Comparison of ENCODE assay signal across 8 cellular contexts in genomic region chr11:75351541-75352416, GRCh38. TPM values are rescaled to one million over a fixed set of nuclear protein-coding genes. Genes with fewer than 3 reads are reported as not detected.
DNase-seq lines count a peak whose midpoint lies in the region; ATAC-seq and TF ChIP-seq lines count a peak whose summit lies in the region.

Gene ARRB1 (minus strand): TSS chr11:75351661. CDS start chr11:75351607, 54 bp downstream.

- intact Hi-C loops in colonic mucosa (cut with DNase I) (no loop called here), left lung (cut with DNase I) (no loop called here)

- H3K27me3 ChIP-seq in DND-41 (ENCODE audit: insufficient read depth, low read length, poor library complexity) (no peaks in the 10 kb centered on the region), colonic mucosa (no peaks in the 10 kb centered on the region), left lung (no peaks in the 10 kb centered on the region)

- H3K9ac ChIP-seq in DND-41 (ENCODE audit: low read depth, low read length) (peak within 1 kb of the TSS; percentile 73), colonic mucosa (ENCODE audit: low read depth in 2 of 2, low read length in 2 of 2) (peak within 1 kb of the TSS; percentile 85 to 96)

- H3K27ac ChIP-seq in DND-41 (ENCODE audit: low read length) = peak within 1 kb of the TSS; percentile 76
- H3K27ac ChIP-seq in colonic mucosa = peak within 1 kb of the TSS; percentile 85
- peak within 1 kb of the TSS; percentile 93 to 96 for H3K27ac ChIP-seq in left lung

- peak within 1 kb of the TSS; percentile 31 to 75; a peak in 3 of 4 replicates for H3K4me3 ChIP-seq in DND-41 (ENCODE audit: low read depth in 1 of 2, low read length in 2 of 2)
- H3K4me3 ChIP-seq in LNCaP clone FGC (ENCODE audit: low read depth, low read length) = peak within 1 kb of the TSS; percentile 72
- H3K4me3 ChIP-seq in colonic mucosa = peak within 1 kb of the TSS; percentile 65
- H3K4me3 ChIP-seq in left lung = peak within 1 kb of the TSS; percentile 88 to 91

- no peaks in the 10 kb centered on the region for H4K20me1 ChIP-seq in DND-41 (ENCODE audit: insufficient read depth, low read length)

- H3K4me1 ChIP-seq in DND-41 (ENCODE audit: insufficient read depth, low read length) = peaks cover 54% of the 10 kb centered on the region
- H3K4me1 ChIP-seq in colonic mucosa = peaks cover 26% of the 10 kb centered on the region
- peaks cover 26 to 57% of the 10 kb centered on the region in 2 donors for H3K4me1 ChIP-seq in left lung

- peak; percentile 30 for TF ChIP-seq CTCF in DND-41 (IDR thresholded peaks at IDR 0.05; ENCODE audit: borderline replicate concordance, extremely low read depth, low read length, poor library complexity, severe bottlenecking)
- TF ChIP-seq CTCF in LNCaP clone FGC (IDR thresholded peaks at IDR 0.05; ENCODE audit: control insufficient read depth, extremely low read depth, insufficient read depth) = no peak; the same call in 1 of the 2 replicates
- TF ChIP-seq CTCF in colonic mucosa (IDR thresholded peaks at IDR 0.05) = no peak
- peak in 1 of 2 donors; percentile 33 for TF ChIP-seq CTCF in left lung (IDR thresholded peaks at IDR 0.05)

- H2AFZ ChIP-seq in DND-41 (ENCODE audit: low read depth, low read length) = peak within 1 kb of the TSS; percentile 96

- peak; percentile 70 for ATAC-seq in DND-41 (ENCODE audit: insufficient read depth, low read depth)
- peak; percentile 70 for ATAC-seq in left lung
- no peak for ATAC-seq in HG03354 (IDR thresholded peaks at IDR 0.05; ENCODE audit: poor library complexity, severe bottlenecking, unreplicated experiment)
- no peak for ATAC-seq in HG03039 (IDR thresholded peaks at IDR 0.05; ENCODE audit: unreplicated experiment)

- DNase-seq in DND-41 (peak; percentile 72), LNCaP clone FGC (ENCODE audit: low read depth) (no peak), colonic mucosa (peak; percentile 80), left lung (peak; percentile 73 to 95)
- DNase-seq in activated CD4-positive, alpha-beta T cell treated with anti-CD3 and anti-CD28 coated beads for 1 hour = peak; percentile 42
- peak; percentile 57 to 63 for DNase-seq in stimulated activated CD4-positive, alpha-beta T cell treated with anti-CD3 and anti-CD28 coated beads, Interleukin-2, amount 100 ng/mL, for 24 hours

- no peaks in the 10 kb centered on the region for H3K9me3 ChIP-seq in DND-41 (ENCODE audit: insufficient read depth, low read length, severe bottlenecking)
- H3K9me3 ChIP-seq in colonic mucosa = no peaks in the 10 kb centered on the region
- H3K9me3 ChIP-seq in left lung = no peaks in the 10 kb centered on the region

- H3K79me2 ChIP-seq in DND-41 (ENCODE audit: insufficient read depth, low read length) = peaks cover 36% of the 10 kb centered on the region

- H3K36me3 ChIP-seq in DND-41 (ENCODE audit: insufficient read depth, low read length) (no peaks in the 10 kb centered on the region; the same call in 1 of the 2 replicates), colonic mucosa (no peaks in the 10 kb centered on the region), left lung (no peaks in the 10 kb centered on the region)

- H3K4me2 ChIP-seq in DND-41 (ENCODE audit: insufficient read depth, low read length) = peak within 1 kb of the TSS; percentile 85

RNA-seq across cellular contexts. Expression of gene ARRB1, which starts in this region (rescaled TPM):
- total RNA-seq in colonic mucosa (10 to 100 TPM; 70.3 to 73.4 TPM), left lung (100 to 1,000 TPM; 112 to 150 TPM)

Comparison
In these comparisons a context has a peak if more than half of its experiments do, and no peak if none do; other contexts are left out.
1. ATAC-seq: peak in DND-41 (single experiment) and left lung (single experiment); none in HG03354 (single experiment) and HG03039 (single experiment).
2. Peak in every context shown above with its lines, with median percentiles within 50 percentile points of each other: H3K27ac ChIP-seq and H3K4me3 ChIP-seq.